ENCODE assay signal across 17 cellular contexts in genomic region chr17:9427460-9428315, GRCh38.
DNase-seq lines count a peak whose midpoint lies in the region; ATAC-seq and TF ChIP-seq lines count a peak whose summit lies in the region.
"Had no signal": no experiment of that assay in that cellular context is flagged by ENCODE, and none has a peak within 500 bp of the region (broad histone marks: within the 10 kb centered on the region; RNA-seq: fewer than 3 reads in every experiment).

No MANE protein-coding gene starts in this region.

- H3K36me3 ChIP-seq in gastroesophageal sphincter (no peaks in the 10 kb centered on the region), osteoblast (ENCODE audit: insufficient read depth, low read length) (no peaks in the 10 kb centered on the region)
- H3K36me3 ChIP-seq in CD8-positive, alpha-beta T cell (ENCODE audit: insufficient read depth, low read length), result no peaks in the 10 kb centered on the region

- CTCF ChIA-PET in CD8-positive, alpha-beta T cell (lab: Charles Lee), result no interaction called here

- H3K27ac ChIP-seq in gastroesophageal sphincter (peak overlapping the region in 3 of 4 donors; percentile 11 to 76 (median 68)), osteoblast (ENCODE audit: low read depth, low read length) (no peak overlapping the region)
- H3K27ac ChIP-seq in CD8-positive, alpha-beta T cell (ENCODE audit: low read depth, low read length), result no peak overlapping the region

- ATAC-seq in T-helper 17 cell (no peak), gastroesophageal sphincter (no peak), GM21447 (IDR thresholded peaks at IDR 0.05; ENCODE audit: unreplicated experiment) (no peak)
- ATAC-seq in CD8-positive, alpha-beta T cell, result no peak
- ATAC-seq: activated CD4-positive, alpha-beta T cell treated with anti-CD3 and anti-CD28 coated beads for 36 hours had no signal

- DNase-seq in ELR (ENCODE audit: low read depth), result peak; percentile 7
- no peak for DNase-seq in T-helper 17 cell
- peak; percentile 59 for DNase-seq in osteoblast (ENCODE audit: insufficient read length, low spot score, missing footprints)
- no peak for DNase-seq in CD8-positive, alpha-beta T cell
- DNase-seq in islet precursor cell, result no peak
- no peak for DNase-seq in activated gamma-delta T cell treated with Interleukin-2 at 50 U/mL for 16 hours
- DNase-seq: activated CD4-positive, alpha-beta T cell treated with anti-CD3 and anti-CD28 coated beads for 36 hours; activated CD8-positive, alpha-beta memory T cell treated with anti-CD3 and anti-CD28 coated beads, Interleukin-2, amount 50 U/mL, for 48 hours; activated naive CD4-positive, alpha-beta T cell; GDM1; KG1; naive B cell; NCI-H1436; stimulated activated CD4-positive, alpha-beta T cell treated with anti-CD3 and anti-CD28 coated beads, Interleukin-1b, Interleukin-23, amount 100 ng/mL, for 48 hours; T1000 had no signal

- no peaks in the 10 kb centered on the region for H3K27me3 Mint-ChIP-seq in T-helper 17 cell
- no peaks in the 10 kb centered on the region for H3K27me3 Mint-ChIP-seq in CD8-positive, alpha-beta T cell (ENCODE audit: low read depth)
- H3K27me3 Mint-ChIP-seq: activated CD4-positive, alpha-beta T cell treated with anti-CD3 and anti-CD28 coated beads for 36 hours; naive B cell had no signal

- H3K27me3 ChIP-seq in gastroesophageal sphincter, result no peaks in the 10 kb centered on the region
- no peaks in the 10 kb centered on the region for H3K27me3 ChIP-seq in osteoblast (ENCODE audit: insufficient read depth, low read length)
- no peaks in the 10 kb centered on the region for H3K27me3 ChIP-seq in CD8-positive, alpha-beta T cell (ENCODE audit: insufficient read depth, low read length)

- H3K4me1 Mint-ChIP-seq in T-helper 17 cell, result peaks cover 9% of the 10 kb centered on the region
- H3K4me1 Mint-ChIP-seq in CD8-positive, alpha-beta T cell (ENCODE audit: low read depth), result peaks cover under 1% of the 10 kb centered on the region

- whole genome bisulfite sequencing in gastroesophageal sphincter (ENCODE audit: low coverage in 1 of 2), 2 donors, result 35 to 53% methylated on average over 8 to 9 of the region's 11 CpGs

- H3K4me2 ChIP-seq in osteoblast (ENCODE audit: insufficient read depth, low read length), result peak overlapping the region; percentile 60

- no peak for TF ChIP-seq CTCF in gastroesophageal sphincter (IDR thresholded peaks at IDR 0.05)
- TF ChIP-seq CTCF in osteoblast (IDR thresholded peaks at IDR 0.05; ENCODE audit: extremely low read depth, low read depth, low read length), result no peak
- no peak for TF ChIP-seq CTCF in CD8-positive, alpha-beta T cell (IDR thresholded peaks at IDR 0.05)

- H3K4me3 ChIP-seq in gastroesophageal sphincter, result peak overlapping the region in 1 of 2 donors; percentile 19
- no peak overlapping the region for H3K4me3 ChIP-seq in osteoblast (ENCODE audit: insufficient read depth, low read length)
- H3K4me3 ChIP-seq in CD8-positive, alpha-beta T cell (ENCODE audit: low read depth, low read length), result no peak overlapping the region

- peak overlapping the region; percentile 34 for H3K27ac Mint-ChIP-seq in T-helper 17 cell
- H3K27ac Mint-ChIP-seq in CD8-positive, alpha-beta T cell, result no peak overlapping the region
- H3K27ac Mint-ChIP-seq: activated CD4-positive, alpha-beta T cell treated with anti-CD3 and anti-CD28 coated beads for 36 hours had no signal

- H4K20me1 ChIP-seq in osteoblast (ENCODE audit: insufficient read depth, low read length), result peaks cover 8% of the 10 kb centered on the region

- H3K4me1 ChIP-seq in gastroesophageal sphincter, result peaks cover 8 to 36% (median 12%) of the 10 kb centered on the region in 3 donors
- peaks cover 11% of the 10 kb centered on the region for H3K4me1 ChIP-seq in osteoblast (ENCODE audit: insufficient read depth, low read length)
- no peaks in the 10 kb centered on the region for H3K4me1 ChIP-seq in CD8-positive, alpha-beta T cell (ENCODE audit: insufficient read depth, low read length)

- POLR2A ChIA-PET in CD8-positive, alpha-beta T cell (lab: Charles Lee), result no interaction called here

- H3K4me3 Mint-ChIP-seq in T-helper 17 cell, result no peak overlapping the region
- no peak overlapping the region for H3K4me3 Mint-ChIP-seq in CD8-positive, alpha-beta T cell
- H3K4me3 Mint-ChIP-seq: activated CD4-positive, alpha-beta T cell treated with anti-CD3 and anti-CD28 coated beads for 36 hours; naive B cell had no signal

- no peaks in the 10 kb centered on the region for H3K79me2 ChIP-seq in osteoblast (ENCODE audit: insufficient read depth, low read length)

- intact Hi-C loops in CD8-positive, alpha-beta T cell (cut with DNase I, micrococcal nuclease), result no loop called here

- peaks cover 3% of the 10 kb centered on the region for H3K36me3 Mint-ChIP-seq in T-helper 17 cell (ENCODE audit: low read depth)
- peaks cover 23% of the 10 kb centered on the region for H3K36me3 Mint-ChIP-seq in CD8-positive, alpha-beta T cell

- H3K9me3 ChIP-seq in T-helper 17 cell (ENCODE audit: control insufficient read depth, low read length, poor library complexity, severe bottlenecking), result no peaks in the 10 kb centered on the region
- no peaks in the 10 kb centered on the region for H3K9me3 ChIP-seq in gastroesophageal sphincter
- H3K9me3 ChIP-seq in osteoblast (ENCODE audit: low read depth, low read length), result no peaks in the 10 kb centered on the region
- no peaks in the 10 kb centered on the region for H3K9me3 ChIP-seq in CD8-positive, alpha-beta T cell (ENCODE audit: low read length)

- TF ChIP-seq EP300 in gastroesophageal sphincter (IDR thresholded peaks at IDR 0.05), result no peak

- no peaks in the 10 kb centered on the region for H3K9me3 Mint-ChIP-seq in CD8-positive, alpha-beta T cell
- H3K9me3 Mint-ChIP-seq: naive B cell had no signal

- no peak overlapping the region for H2AFZ ChIP-seq in osteoblast (ENCODE audit: low read length)

- TF ChIP-seq POLR2A in gastroesophageal sphincter (IDR thresholded peaks at IDR 0.05), result no peak

Comparison
In these comparisons a context has a peak if more than half of its experiments do, and no peak if none do; other contexts are left out.
1. DNase-seq: peak in ELR (single experiment) and osteoblast (single experiment); none in T-helper 17 cell (0 of 3), CD8-positive, alpha-beta T cell (0 of 7), islet precursor cell (single experiment) and activated gamma-delta T cell treated with Interleukin-2 at 50 U/mL for 16 hours (single experiment).
2. H3K27ac ChIP-seq: peak in gastroesophageal sphincter (3 of 4); none in osteoblast (single experiment) and CD8-positive, alpha-beta T cell (single experiment).